ENCODE assay signal across 8 cellular contexts in the genomic region with DNA sequence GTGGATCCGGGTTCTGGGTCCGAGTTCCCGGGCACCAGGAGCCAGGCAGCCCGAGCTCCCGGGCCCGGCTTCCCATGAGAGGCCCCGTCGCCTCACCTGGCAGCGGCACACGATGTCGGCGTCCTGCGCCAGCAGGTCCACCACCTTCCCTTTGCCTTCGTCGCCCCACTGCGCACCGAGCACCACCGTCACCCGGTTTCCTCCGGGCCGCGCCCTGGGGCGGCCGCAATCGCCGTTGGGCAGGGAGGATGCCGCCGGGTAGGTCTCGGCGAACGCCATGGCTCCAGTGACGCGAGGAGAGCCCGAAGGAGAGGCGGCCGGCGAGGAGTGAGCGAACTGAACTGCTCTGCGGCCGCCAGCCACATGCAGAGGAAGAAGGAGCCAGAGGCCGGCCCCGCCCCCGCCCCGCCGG. TPM values are rescaled to one million over a fixed set of nuclear protein-coding genes. Genes with fewer than 3 reads are reported as not detected.
A peak's percentile ranks its signal among the peaks of the same experiment; 100 is the strongest.
DNase-seq lines count a peak whose midpoint lies in the region; ATAC-seq and TF ChIP-seq lines count a peak whose summit lies in the region.

A gene (minus strand): TSS at position 371 of the 412 bp plus-strand sequence. CDS start 92 bp downstream, at position 279.

- ATAC-seq in Right ventricle myocardium superior (ENCODE audit: poor library complexity), result no peak

- H3K9ac ChIP-seq in iPS-15b (ENCODE audit: low read depth, low read length), result peak within 1 kb of the TSS; percentile 91

- TF ChIP-seq POLR2A in spleen (IDR thresholded peaks at IDR 0.05), result peak; percentile 67 to 90 (median 71)

- DNase-seq in left ventricle myocardium inferior, result no peak
- DNase-seq in Right ventricle myocardium superior, result no peak
- DNase-seq in activated T-helper 1 cell treated with anti-CD3 and anti-CD28 coated beads, Interleukin-12 subunit alpha, Interleukin-12 subunit beta, Interleukin-2, Interleukin-4 antibody, amounts not matched to agents 30 ng/mL and 10 ng/mL and 1 ng/mL, durations not matched to agents 14 hours and 24 hours and 36 hours (ENCODE audit: low spot score), result no peak
- no peak for DNase-seq in spleen
- DNase-seq in NCI-H2171 (lab: John Stamatoyannopoulos, UW), result no peak
- no peak for DNase-seq in KBM-7
- DNase-seq in HCEC 1CT, result no peak

- H3K27me3 ChIP-seq in left ventricle myocardium inferior (ENCODE audit: low read depth), result no peaks in the 10 kb centered on the region
- H3K27me3 ChIP-seq in iPS-15b (ENCODE audit: control insufficient read depth, insufficient read depth, low read length), result no peaks in the 10 kb centered on the region
- H3K27me3 ChIP-seq in spleen (replicated peaks in 1 of 7), result no peaks in the 10 kb centered on the region

- H3K36me3 Mint-ChIP-seq in activated T-helper 1 cell treated with anti-CD3 and anti-CD28 coated beads, Interleukin-12 subunit alpha, Interleukin-12 subunit beta, Interleukin-2, Interleukin-4 antibody, amounts not matched to agents 30 ng/mL and 10 ng/mL and 1 ng/mL, durations not matched to agents 14 hours and 24 hours and 36 hours (ENCODE audit: low read depth), result peaks cover 33% of the 10 kb centered on the region

- H3K4me3 ChIP-seq in left ventricle myocardium inferior (peak within 1 kb of the TSS; percentile 92), iPS-15b (ENCODE audit: low read depth, low read length) (peak within 1 kb of the TSS; percentile 93), spleen (peak within 1 kb of the TSS; percentile 80 to 94 (median 90))

- H3K36me3 ChIP-seq in left ventricle myocardium inferior (no peaks in the 10 kb centered on the region), iPS-15b (ENCODE audit: control insufficient read depth, insufficient read depth, low read length) (no peaks in the 10 kb centered on the region), spleen (peaks cover 0 to 7% (median 0%) of the 10 kb centered on the region in 6 donors)

- in situ Hi-C loops in KBM-7 (cut with MboI; ENCODE audit: low pct_unique_long_range_greater_than_20kb, low sequenced_read_pairs), result no loop called here

- H3K4me1 ChIP-seq in left ventricle myocardium inferior (peaks cover 31% of the 10 kb centered on the region), iPS-15b (ENCODE audit: control insufficient read depth, insufficient read depth, low read length) (peaks cover 45% of the 10 kb centered on the region), spleen (peaks cover 31 to 53% (median 50%) of the 10 kb centered on the region in 6 donors)

- peak within 1 kb of the TSS; percentile 95 for H3K27ac ChIP-seq in left ventricle myocardium inferior (replicated peaks)
- peak within 1 kb of the TSS; percentile 93 to 99 (median 97) for H3K27ac ChIP-seq in spleen

- intact Hi-C loops in left ventricle myocardium inferior (cut with micrococcal nuclease), result no loop called here
- intact Hi-C loops in Right ventricle myocardium superior (cut with DNase I), result no loop called here
- intact Hi-C loops in activated T-helper 1 cell treated with anti-CD3 and anti-CD28 coated beads, Interleukin-12 subunit alpha, Interleukin-12 subunit beta, Interleukin-2, Interleukin-4 antibody, amounts not matched to agents 30 ng/mL and 10 ng/mL and 1 ng/mL, durations not matched to agents 14 hours and 24 hours and 36 hours (cut with micrococcal nuclease), result loop anchor here (2.0 to 5.0 kb wide), 5 partner anchors 403 to 1349 kb away; no protein-coding TSS in a partner anchor
- intact Hi-C loops in spleen (cut with DNase I; ENCODE audit: low total_unique reads), result no loop called here

- peak within 1 kb of the TSS; percentile 96 for H3K27ac Mint-ChIP-seq in activated T-helper 1 cell treated with anti-CD3 and anti-CD28 coated beads, Interleukin-12 subunit alpha, Interleukin-12 subunit beta, Interleukin-2, Interleukin-4 antibody, amounts not matched to agents 30 ng/mL and 10 ng/mL and 1 ng/mL, durations not matched to agents 14 hours and 24 hours and 36 hours

- TF ChIP-seq CTCF in left ventricle myocardium inferior (IDR thresholded peaks at IDR 0.05; ENCODE audit: borderline replicate concordance) (no peak), spleen (IDR thresholded peaks at IDR 0.05 in 8 of 11, conservative IDR thresholded peaks at IDR 0.05 in 3 of 11) (no peak)

- peak within 1 kb of the TSS; percentile 95 for H3K4me3 Mint-ChIP-seq in activated T-helper 1 cell treated with anti-CD3 and anti-CD28 coated beads, Interleukin-12 subunit alpha, Interleukin-12 subunit beta, Interleukin-2, Interleukin-4 antibody, amounts not matched to agents 30 ng/mL and 10 ng/mL and 1 ng/mL, durations not matched to agents 14 hours and 24 hours and 36 hours

- peaks cover 9% of the 10 kb centered on the region for H3K9me3 Mint-ChIP-seq in activated T-helper 1 cell treated with anti-CD3 and anti-CD28 coated beads, Interleukin-12 subunit alpha, Interleukin-12 subunit beta, Interleukin-2, Interleukin-4 antibody, amounts not matched to agents 30 ng/mL and 10 ng/mL and 1 ng/mL, durations not matched to agents 14 hours and 24 hours and 36 hours

- WGBS in spleen, 5 donors, result 0 to 1% (median 0%) methylated on average over 27 to 45 of the region's 45 CpGs

- H3K9me3 ChIP-seq in left ventricle myocardium inferior (replicated peaks) (no peaks in the 10 kb centered on the region), iPS-15b (ENCODE audit: control insufficient read depth, insufficient read depth, low read length) (no peaks in the 10 kb centered on the region), spleen (no peaks in the 10 kb centered on the region)

- no peaks in the 10 kb centered on the region for H3K27me3 Mint-ChIP-seq in activated T-helper 1 cell treated with anti-CD3 and anti-CD28 coated beads, Interleukin-12 subunit alpha, Interleukin-12 subunit beta, Interleukin-2, Interleukin-4 antibody, amounts not matched to agents 30 ng/mL and 10 ng/mL and 1 ng/mL, durations not matched to agents 14 hours and 24 hours and 36 hours (ENCODE audit: insufficient read depth)

- peaks cover 48% of the 10 kb centered on the region for H3K4me1 Mint-ChIP-seq in activated T-helper 1 cell treated with anti-CD3 and anti-CD28 coated beads, Interleukin-12 subunit alpha, Interleukin-12 subunit beta, Interleukin-2, Interleukin-4 antibody, amounts not matched to agents 30 ng/mL and 10 ng/mL and 1 ng/mL, durations not matched to agents 14 hours and 24 hours and 36 hours (ENCODE audit: low read depth)

RNA-seq across cellular contexts. Expression of the gene that starts here (rescaled TPM):
- total RNA-seq in left ventricle myocardium inferior, result 6.1 TPM
- total RNA-seq in Right ventricle myocardium superior, result 5.0 TPM
- 74.5 and 78.1 TPM in 2 replicates for total RNA-seq in activated T-helper 1 cell treated with anti-CD3 and anti-CD28 coated beads, Interleukin-12 subunit alpha, Interleukin-12 subunit beta, Interleukin-2, Interleukin-4 antibody, amounts not matched to agents 30 ng/mL and 10 ng/mL and 1 ng/mL, durations not matched to agents 14 hours and 24 hours and 36 hours
- 10 to 100 TPM; 40.2 to 48.6 (median 44.2) TPM for total RNA-seq in spleen
- 10 to 100 TPM; 19.9 to 23.4 (median 22.0) TPM for polyA plus RNA-seq in spleen
